ENCODE assay signal across 10 cellular contexts in genomic region chr1:39933956-39934941, GRCh38. TPM values are rescaled to one million over a fixed set of nuclear protein-coding genes. Genes with fewer than 3 reads are reported as not detected.
A peak's percentile ranks its signal among the peaks of the same experiment; 100 is the strongest.
DNase-seq lines count a peak whose midpoint lies in the region; ATAC-seq and TF ChIP-seq lines count a peak whose summit lies in the region.
"Had no signal": no experiment of that assay in that cellular context is flagged by ENCODE, and none has a peak within 500 bp of the region (broad histone marks: within the 10 kb centered on the region; RNA-seq: fewer than 3 reads in every experiment).

No MANE protein-coding gene starts in this region.

- TF ChIP-seq POLR2A in lower leg skin (IDR thresholded peaks at IDR 0.05) (no peak), vagina (IDR thresholded peaks at IDR 0.05) (no peak)

- intact Hi-C loops in lower leg skin (cut with DNase I; ENCODE audit: low total_unique reads): no loop called here
- intact Hi-C loops in vagina (cut with DNase I): no loop called here

- peak; percentile 34 for DNase-seq in NK-92 treated with Interleukin-12 subunit alpha and Interleukin-12 subunit beta, amount 100 ng/mL, for 24 hours (lab: John Stamatoyannopoulos, UW)
- no peak for DNase-seq in NK-92 (lab: John Stamatoyannopoulos, UW; ENCODE audit: unreplicated experiment)
- peak in 8 of 61 donors; percentile 7 to 21 (median 12) for DNase-seq in caudate nucleus (lab: John Stamatoyannopoulos, UW)
- peak; percentile 93 to 96 for DNase-seq in lower leg skin (ENCODE audit: low spot score in 2 of 2)
- DNase-seq in vagina (ENCODE audit: extremely low spot score in 2 of 2): peak in 1 of 2 donors; percentile 99
- no peak for DNase-seq in OCI-M2 (lab: John Stamatoyannopoulos, UW; ENCODE audit: unreplicated experiment)

- H3K27ac ChIP-seq in caudate nucleus (ENCODE audit: low read depth, low read length): peak overlapping the region; percentile 48
- H3K27ac ChIP-seq in vagina: peak overlapping the region; percentile 51
- H3K27ac ChIP-seq: 22Rv1 had no signal

- ATAC-seq in HG02623 (IDR thresholded peaks at IDR 0.05; ENCODE audit: unreplicated experiment) (no peak), HG03025 (IDR thresholded peaks at IDR 0.05; ENCODE audit: low FRiP score, unreplicated experiment) (no peak)
- ATAC-seq: activated CD4-positive, CD25-positive, alpha-beta regulatory T cell treated with anti-CD3 and anti-CD28 coated beads, Interleukin-2, amount 50 U/mL, for 24 hours had no signal

- 18 to 25% methylated on average over 12 of the region's 12 CpGs for WGBS in lower leg skin, 2 donors

- H3K4me3 ChIP-seq in lower leg skin (ENCODE audit: low read depth, poor library complexity, severe bottlenecking) (no peak overlapping the region), vagina (no peak overlapping the region)

- H3K4me1 ChIP-seq in vagina: peaks cover 29% of the 10 kb centered on the region

- H3K27me3 ChIP-seq in vagina: no peaks in the 10 kb centered on the region

- H3K9me3 ChIP-seq in vagina: no peaks in the 10 kb centered on the region

- TF ChIP-seq CTCF in lower leg skin (IDR thresholded peaks at IDR 0.05): no peak
- TF ChIP-seq CTCF in vagina (IDR thresholded peaks at IDR 0.05): no peak

- no peaks in the 10 kb centered on the region for H3K36me3 ChIP-seq in vagina

RNA-seq across cellular contexts. Expression of gene MFSD2A, which starts 20.7 kb away (rescaled TPM):
- total RNA-seq in lower leg skin (100 to 1,000 TPM; 103 to 209 (median 131) TPM), vagina (56.0 TPM)

RNA-seq across cellular contexts. Expression of gene MYCL, which starts 32.5 kb away (rescaled TPM):
- total RNA-seq in lower leg skin (100 to 1,000 TPM in 3 of 4 donors, 10 to 100 TPM in 1; 66.9 to 178 (median 123) TPM), vagina (17.2 TPM)

RNA-seq across cellular contexts. Expression of gene TRIT1, which starts 50.9 kb away (rescaled TPM):
- total RNA-seq in lower leg skin (10 to 100 TPM; 22.3 to 49.2 (median 33.7) TPM), vagina (16.7 TPM)

Comparison
In these comparisons a context has a peak if more than half of its experiments do, and no peak if none do; other contexts are left out.
1. DNase-seq: peak in NK-92 treated with Interleukin-12 subunit alpha and Interleukin-12 subunit beta, amount 100 ng/mL, for 24 hours (single experiment) and lower leg skin (2 of 2); none in NK-92 (single experiment) and OCI-M2 (single experiment).